1 cellular context compared by ENCODE assay signal in genomic region chr7:116165717-116166116, GRCh38.
TF ChIP-seq lines count a peak whose summit lies in the region.

No MANE protein-coding gene starts in this region.

TF ChIP-seq in GM12878, 131 proteins besides CTCF, POLR2A, EP300 and RAD21 (continued from another document and continues in another):
- no peak for TF ChIP-seq CUX1 (IDR thresholded peaks at IDR 0.05; ENCODE audit: insufficient replicate concordance, low read depth, low read length)
- no peak for TF ChIP-seq MYB (IDR thresholded peaks at IDR 0.05; ENCODE audit: borderline replicate concordance, low read depth, low read length)
- no peak for TF ChIP-seq E2F8 (IDR thresholded peaks at IDR 0.05; ENCODE audit: low read depth, partially characterized antibody)
- TF ChIP-seq NFIC (IDR thresholded peaks at IDR 0.05; ENCODE audit: low read depth, low read length): peak; percentile 80
- peak; percentile 95 for TF ChIP-seq BACH1 (IDR thresholded peaks at IDR 0.05; ENCODE audit: borderline replicate concordance)
- no peak for TF ChIP-seq USF1 (IDR thresholded peaks at IDR 0.05; ENCODE audit: borderline replicate concordance, extremely low read length, insufficient read depth, low read depth, low read length)
- no peak for TF ChIP-seq SKIL (IDR thresholded peaks at IDR 0.05; ENCODE audit: low read depth, poor library complexity, severe bottlenecking)
- no peak for TF ChIP-seq USF2 (IDR thresholded peaks at IDR 0.05; ENCODE audit: borderline replicate concordance, low read depth, low read length)
- TF ChIP-seq CREM (IDR thresholded peaks at IDR 0.05; ENCODE audit: low read depth): peak; percentile 39; the same call in 1 of the 2 replicates
- peak; percentile 95 for TF ChIP-seq RELB (IDR thresholded peaks at IDR 0.05; ENCODE audit: low read depth)
- TF ChIP-seq NBN (IDR thresholded peaks at IDR 0.05): no peak
- no peak for TF ChIP-seq TCF3 (IDR thresholded peaks at IDR 0.05; ENCODE audit: borderline replicate concordance, insufficient read depth, low read depth, low read length)
- TF ChIP-seq SIN3A (IDR thresholded peaks at IDR 0.05; ENCODE audit: low read depth, low read length): no peak
- no peak for TF ChIP-seq MEF2B (IDR thresholded peaks at IDR 0.05; ENCODE audit: partially characterized antibody, poor library complexity, severe bottlenecking)
- TF ChIP-seq TBL1XR1 (IDR thresholded peaks at IDR 0.05; ENCODE audit: low read depth, low read length): no peak
- TF ChIP-seq ETV6 (conservative IDR thresholded peaks at IDR 0.05 in 1 of 2, IDR thresholded peaks at IDR 0.05 in 1 of 2; ENCODE audit: borderline replicate concordance in 1 of 2, low read depth in 1 of 2): no peak
- no peak for TF ChIP-seq ZBTB33 (IDR thresholded peaks at IDR 0.05)
- no peak for TF ChIP-seq EGR1 (IDR thresholded peaks at IDR 0.05; ENCODE audit: borderline replicate concordance in 1 of 2, low read depth in 2 of 2, low read length in 2 of 2)
- no peak for TF ChIP-seq HSF1 (IDR thresholded peaks at IDR 0.05; ENCODE audit: low read depth, low read length)
- TF ChIP-seq GATAD2B (conservative IDR thresholded peaks at IDR 0.05; ENCODE audit: low read depth): no peak
- TF ChIP-seq ATF7 (IDR thresholded peaks at IDR 0.05; ENCODE audit: low read depth): 0 out of 2 replicates have a peak, but pooled peaks have one; percentile 30
- no peak for TF ChIP-seq IRF3 (IDR thresholded peaks at IDR 0.05)
- TF ChIP-seq E2F4 (IDR thresholded peaks at IDR 0.05; ENCODE audit: low read depth, low read length): no peak
- no peak for TF ChIP-seq KDM1A (IDR thresholded peaks at IDR 0.05; ENCODE audit: borderline replicate concordance)
- TF ChIP-seq RBBP5 (conservative IDR thresholded peaks at IDR 0.05): no peak
- no peak; the same call in 1 of the 2 replicates for TF ChIP-seq BMI1 (IDR thresholded peaks at IDR 0.05; ENCODE audit: borderline replicate concordance)
- peak; percentile 46; the same call in 1 of the 2 replicates for TF ChIP-seq ZBED1 (IDR thresholded peaks at IDR 0.05; ENCODE audit: borderline replicate concordance)
- TF ChIP-seq TCF12 (IDR thresholded peaks at IDR 0.05; ENCODE audit: low read depth, low read length): no peak
- no peak for TF ChIP-seq CREB1 (IDR thresholded peaks at IDR 0.05; ENCODE audit: low read depth)
- no peak for TF ChIP-seq LARP7 (IDR thresholded peaks at IDR 0.05)
- no peak for TF ChIP-seq CBFB (IDR thresholded peaks at IDR 0.05; ENCODE audit: low read depth)
- no peak for TF ChIP-seq ELK1 (IDR thresholded peaks at IDR 0.05; ENCODE audit: low read depth, low read length)
- TF ChIP-seq JUNB (IDR thresholded peaks at IDR 0.05): peak; percentile 82
